In the genomic region with DNA sequence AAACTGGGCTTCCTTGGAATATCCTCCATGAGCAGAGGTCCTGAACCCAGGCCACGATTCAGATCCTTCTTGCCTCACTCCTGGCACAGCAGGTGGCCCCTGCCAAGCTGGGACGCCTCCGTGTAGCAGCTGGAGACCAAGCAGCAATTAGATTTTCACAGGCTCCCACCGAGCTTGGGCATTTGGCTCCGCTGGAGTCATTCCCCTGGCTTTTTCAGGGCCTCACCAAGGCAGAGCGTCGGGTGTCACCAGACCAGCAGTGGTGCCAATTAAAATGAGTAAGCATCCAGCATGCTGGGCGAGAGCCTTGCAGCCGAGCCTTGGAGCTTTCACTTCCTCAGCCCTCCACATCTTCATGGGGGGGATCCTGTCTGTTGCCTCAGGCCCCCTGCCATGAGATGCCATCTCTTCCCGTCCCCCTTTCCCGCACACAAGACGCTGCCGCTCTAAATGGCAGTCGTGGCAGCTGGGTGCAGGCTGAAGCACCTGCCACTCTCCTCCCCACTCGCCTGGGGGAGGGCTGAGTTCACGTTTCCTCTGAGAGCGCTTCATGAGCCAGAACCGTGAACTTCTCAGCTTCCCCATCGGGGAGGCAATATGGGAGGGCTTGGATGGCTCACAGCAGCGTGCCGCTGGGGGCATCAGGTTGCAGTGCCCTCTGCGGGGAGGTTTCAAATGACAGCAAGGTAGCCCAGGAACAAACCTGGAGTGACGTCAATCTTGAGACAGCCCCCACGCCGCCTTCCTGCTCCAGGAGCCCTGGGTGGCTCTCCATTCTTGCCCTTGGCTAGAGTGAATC, we compare ENCODE assay signal across 8 cellular contexts. TPM values are rescaled to one million over a fixed set of nuclear protein-coding genes. Genes with fewer than 3 reads are reported as not detected.
DNase-seq lines count a peak whose midpoint lies in the region; ATAC-seq and TF ChIP-seq lines count a peak whose summit lies in the region.

No MANE protein-coding gene starts in this region.

- no peak for TF ChIP-seq POLR2A in stomach (IDR thresholded peaks at IDR 0.05)
- no peak for TF ChIP-seq POLR2A in uterus (IDR thresholded peaks at IDR 0.05)

- H3K9me3 ChIP-seq in stomach (no peaks in the 10 kb centered on the region), uterus (no peaks in the 10 kb centered on the region)

- peak; percentile 61 for DNase-seq in GM03348 (ENCODE audit: low spot score)
- DNase-seq in H4 (ENCODE audit: low spot score), result peak; percentile 59
- DNase-seq in NCI-H1417 (lab: John Stamatoyannopoulos, UW), result peak; percentile 90 to 99 (median 95)
- peak; percentile 45 for DNase-seq in activated CD4-positive, CD25-positive, alpha-beta regulatory T cell treated with anti-CD3 and anti-CD28 coated beads, Interleukin-2, amount 50 U/mL, for 72 hours
- peak; percentile 34 for DNase-seq in natural killer cell
- DNase-seq in stomach, result peak; percentile 25
- no peak for DNase-seq in uterus

- TF ChIP-seq EP300 in stomach (IDR thresholded peaks at IDR 0.05), result no peak

- no peaks in the 10 kb centered on the region for H3K36me3 Mint-ChIP-seq in natural killer cell

- peak overlapping the region in 1 of 4 donors; percentile 3 for H3K4me3 ChIP-seq in stomach
- H3K4me3 ChIP-seq in uterus, result no peak overlapping the region

- H3K36me3 ChIP-seq in stomach, result peaks cover 31 to 82% (median 75%) of the 10 kb centered on the region in 4 donors
- H3K36me3 ChIP-seq in uterus, result no peaks in the 10 kb centered on the region

- no peak for TF ChIP-seq CTCF in natural killer cell (IDR thresholded peaks at IDR 0.05)
- no peak for TF ChIP-seq CTCF in stomach (IDR thresholded peaks at IDR 0.05)
- no peak for TF ChIP-seq CTCF in uterus (IDR thresholded peaks at IDR 0.05)

- no peaks in the 10 kb centered on the region for H3K9me3 Mint-ChIP-seq in natural killer cell

- peak overlapping the region; percentile 86 for H3K27ac ChIP-seq in cingulate gyrus (ENCODE audit: low read depth, low read length)
- peak overlapping the region in 3 of 5 donors; percentile 47 to 61 (median 59) for H3K27ac ChIP-seq in stomach
- H3K27ac ChIP-seq in uterus, result no peak overlapping the region

- intact Hi-C loops in natural killer cell (cut with micrococcal nuclease), result loop anchor here (5.0 kb wide), 1 partner anchor 36 kb away; no protein-coding TSS in a partner anchor
- intact Hi-C loops in stomach (cut with DNase I; ENCODE audit: low total_unique reads), result no loop called here
- intact Hi-C loops in uterus (cut with DNase I; ENCODE audit: low total_unique reads), result no loop called here

- H3K4me1 ChIP-seq in stomach (peaks cover 4 to 81% (median 26%) of the 10 kb centered on the region in 4 donors), uterus (no peaks in the 10 kb centered on the region)

- no peaks in the 10 kb centered on the region for H3K27me3 Mint-ChIP-seq in natural killer cell (ENCODE audit: low read depth in 2 of 2)

- H3K27me3 ChIP-seq in stomach (no peaks in the 10 kb centered on the region), uterus (no peaks in the 10 kb centered on the region)

- WGBS in stomach, 5 donors, result 71 to 84% (median 75%) methylated on average over 25 of the region's 25 CpGs

- H3K27ac Mint-ChIP-seq in natural killer cell, result peak overlapping the region in 1 of 2 donors; percentile 65

- peaks cover 12 to 19% of the 10 kb centered on the region in 2 donors for H3K4me1 Mint-ChIP-seq in natural killer cell

- ATAC-seq in natural killer cell, result peak; percentile 89 to 94 (median 92)

- H3K4me3 Mint-ChIP-seq in natural killer cell, result peak overlapping the region; percentile 85

RNA-seq across cellular contexts. Expression of gene TPCN1, which starts 11.7 kb away (rescaled TPM):
- 5.3 and 5.4 TPM in 2 replicates for total RNA-seq in H4 (2014; rRNA removed; shearing (Covaris generic))
- total RNA-seq in natural killer cell (10 to 100 TPM in 2 of 3 donors, 1 to 10 TPM in 1; 7.2 to 21.4 (median 10.7) TPM), stomach (10 to 100 TPM; 15.2 to 78.2 (median 48.4) TPM), uterus (10 to 100 TPM; 21.4 to 79.8 (median 52.9) TPM)
- polyA plus RNA-seq in stomach, result 10 to 100 TPM in 1 of 3 donors, 1 to 10 TPM in 2; 5.8 to 24.2 (median 6.3) TPM

RNA-seq across cellular contexts. Expression of gene RITA1, which starts 47.5 kb away (rescaled TPM):
- total RNA-seq in H4 (2014; rRNA removed; shearing (Covaris generic)), result 17.9 and 20.8 TPM in 2 replicates
- total RNA-seq in natural killer cell, result 10 to 100 TPM in 2 of 3 donors, 1 to 10 TPM in 1; 7.7 to 13.8 (median 12.0) TPM
- total RNA-seq in stomach, result 10 to 100 TPM in 2 of 5 donors, 1 to 10 TPM in 3; 4.1 to 19.2 (median 5.0) TPM
- 10 to 100 TPM in 2 of 3 donors, 1 to 10 TPM in 1; 8.4 to 14.3 (median 11.5) TPM for polyA plus RNA-seq in stomach
- total RNA-seq in uterus, result 10 to 100 TPM in 3 of 4 donors, 1 to 10 TPM in 1; 5.0 to 19.0 (median 11.0) TPM

RNA-seq across cellular contexts. Expression of gene DDX54, which starts 47.7 kb away (rescaled TPM):
- total RNA-seq in H4 (2014; rRNA removed; shearing (Covaris generic)), result 24.4 and 45.0 TPM in 2 replicates
- total RNA-seq in natural killer cell (100 to 1,000 TPM in 1 of 3 donors, 10 to 100 TPM in 2; 84.6 to 100 (median 97.1) TPM), stomach (100 to 1,000 TPM in 1 of 5 donors, 10 to 100 TPM in 4; 14.6 to 167 (median 41.7) TPM), uterus (10 to 100 TPM; 36.0 to 66.5 (median 59.0) TPM)
- polyA plus RNA-seq in stomach, result 10 to 100 TPM; 28.5 to 64.6 (median 34.1) TPM

Comparison
In these comparisons a context has a peak if more than half of its experiments do, and no peak if none do; other contexts are left out.
1. DNase-seq: peak in GM03348 (single experiment), H4 (single experiment), NCI-H1417 (3 of 3), activated CD4-positive, CD25-positive, alpha-beta regulatory T cell treated with anti-CD3 and anti-CD28 coated beads, Interleukin-2, amount 50 U/mL, for 72 hours (single experiment), natural killer cell (single experiment) and stomach (single experiment); none in uterus (0 of 2).
2. H3K27ac ChIP-seq: peak in cingulate gyrus (single experiment) and stomach (3 of 5); none in uterus (0 of 2).